ENCODE assay signal across 17 cellular contexts in the genomic region with DNA sequence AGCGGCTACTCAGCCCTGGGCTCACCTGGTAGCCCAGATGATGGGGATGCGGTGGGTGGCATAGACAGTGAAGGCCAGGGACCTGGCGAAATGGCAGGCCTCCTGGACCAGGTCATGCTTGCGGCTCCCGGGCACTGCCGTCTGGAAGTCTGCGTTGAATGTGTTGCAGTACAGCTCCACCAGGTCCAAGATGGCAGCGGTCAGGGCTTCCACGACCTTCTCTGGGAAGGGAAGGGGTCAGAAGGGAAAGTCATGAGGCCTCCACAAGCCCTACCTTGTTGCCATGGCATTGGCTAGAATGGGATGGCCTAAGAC. TPM values are rescaled to one million over a fixed set of nuclear protein-coding genes. Genes with fewer than 3 reads are reported as not detected.
A peak's percentile ranks its signal among the peaks of the same experiment; 100 is the strongest.
DNase-seq lines count a peak whose midpoint lies in the region; ATAC-seq and TF ChIP-seq lines count a peak whose summit lies in the region.
"Had no signal": no experiment of that assay in that cellular context is flagged by ENCODE, and none has a peak within 500 bp of the region (broad histone marks: within the 10 kb centered on the region; RNA-seq: fewer than 3 reads in every experiment).

No MANE protein-coding gene starts in this region.

- no peak for TF ChIP-seq CTCF in brain (conservative IDR thresholded peaks at IDR 0.05)

- H3K36me3 ChIP-seq in HUES48 (ENCODE audit: control insufficient read depth, insufficient read depth, low read length), result peaks cover 22% of the 10 kb centered on the region; the same call in 1 of the 2 replicates
- peaks cover 13% of the 10 kb centered on the region for H3K36me3 ChIP-seq in iPS-18a (ENCODE audit: control insufficient read depth, low read depth, low read length)
- H3K36me3 ChIP-seq in H7 (replicated peaks; ENCODE audit: control insufficient read depth, insufficient read depth, low read length), result peaks cover 6% of the 10 kb centered on the region

- H3K4me1 Mint-ChIP-seq in brain, result peaks cover 63% of the 10 kb centered on the region
- peaks cover 17% of the 10 kb centered on the region for H3K4me1 Mint-ChIP-seq in activated T-helper 2 cell treated with anti-CD3 and anti-CD28 coated beads, Interferon-gamma antibody, Interleukin-2, Interleukin-4, amounts not matched to agents 10 μg/mL and 5 μg/mL and 100 μg/mL, durations not matched to agents 14 hours and 24 hours and 36 hours (ENCODE audit: low read depth)

- peak overlapping the region; percentile 75 for H3K27ac ChIP-seq in HUES48 (ENCODE audit: low read depth, low read length)
- no peak overlapping the region for H3K27ac ChIP-seq in iPS-18a (ENCODE audit: low read length)

- DNase-seq in posterior vena cava (ENCODE audit: low spot score), result peak; percentile 32
- DNase-seq in activated T-helper 2 cell treated with anti-CD3 and anti-CD28 coated beads, Interferon-gamma antibody, Interleukin-2, Interleukin-4, amounts not matched to agents 10 μg/mL and 5 μg/mL and 100 μg/mL, durations not matched to agents 14 hours and 24 hours and 36 hours (ENCODE audit: low spot score), result no peak
- no peak for DNase-seq in H7
- DNase-seq in activated T-cell treated with anti-CD3 and anti-CD28 coated beads for 4 hours, result no peak
- DNase-seq: Caco-2, GOT3, Karpas-422, MM.1S, NCI-H1105, NCI-H187, NCI-H748 treated with DMSO at 0.1 percent for 48 hours had no signal

- no peaks in the 10 kb centered on the region for H3K9me3 ChIP-seq in HUES48 (ENCODE audit: control insufficient read depth, insufficient read depth, low read length)
- H3K9me3 ChIP-seq in iPS-18a (ENCODE audit: control insufficient read depth, low read depth, low read length), result no peaks in the 10 kb centered on the region
- H3K9me3 ChIP-seq: Caco-2 had no signal

- H3K4me3 Mint-ChIP-seq in brain, result no peak overlapping the region
- H3K4me3 Mint-ChIP-seq in activated T-helper 2 cell treated with anti-CD3 and anti-CD28 coated beads, Interferon-gamma antibody, Interleukin-2, Interleukin-4, amounts not matched to agents 10 μg/mL and 5 μg/mL and 100 μg/mL, durations not matched to agents 14 hours and 24 hours and 36 hours (ENCODE audit: low read depth), result no peak overlapping the region

- intact Hi-C loops in posterior vena cava (cut with DNase I), result loop anchor here in 1 of 2 donors (10.0 kb wide), 1 partner anchor 309 kb away; no protein-coding TSS in a partner anchor
- intact Hi-C loops in activated T-helper 2 cell treated with anti-CD3 and anti-CD28 coated beads, Interferon-gamma antibody, Interleukin-2, Interleukin-4, amounts not matched to agents 10 μg/mL and 5 μg/mL and 100 μg/mL, durations not matched to agents 14 hours and 24 hours and 36 hours (cut with micrococcal nuclease), result no loop called here

- H3K27ac Mint-ChIP-seq in brain, result peak overlapping the region in 4 of 5 experiments; percentile 46 to 98 (median 96)
- H3K27ac Mint-ChIP-seq in activated T-helper 2 cell treated with anti-CD3 and anti-CD28 coated beads, Interferon-gamma antibody, Interleukin-2, Interleukin-4, amounts not matched to agents 10 μg/mL and 5 μg/mL and 100 μg/mL, durations not matched to agents 14 hours and 24 hours and 36 hours, result no peak overlapping the region

- no peaks in the 10 kb centered on the region for H3K9me3 Mint-ChIP-seq in brain
- H3K9me3 Mint-ChIP-seq in activated T-helper 2 cell treated with anti-CD3 and anti-CD28 coated beads, Interferon-gamma antibody, Interleukin-2, Interleukin-4, amounts not matched to agents 10 μg/mL and 5 μg/mL and 100 μg/mL, durations not matched to agents 14 hours and 24 hours and 36 hours, result no peaks in the 10 kb centered on the region

- H3K27me3 ChIP-seq in HUES48 (ENCODE audit: control insufficient read depth, insufficient read depth, low read length) (no peaks in the 10 kb centered on the region), iPS-18a (ENCODE audit: control insufficient read depth, insufficient read depth, low read length) (no peaks in the 10 kb centered on the region), H7 (ENCODE audit: control insufficient read depth, insufficient read depth, low read length) (no peaks in the 10 kb centered on the region)

- H3K9ac ChIP-seq in HUES48 (ENCODE audit: low read depth, low read length) (no peak overlapping the region), iPS-18a (ENCODE audit: low read length) (peak overlapping the region; percentile 48)

- H3K27me3 Mint-ChIP-seq in brain, result no peaks in the 10 kb centered on the region
- H3K27me3 Mint-ChIP-seq in activated T-helper 2 cell treated with anti-CD3 and anti-CD28 coated beads, Interferon-gamma antibody, Interleukin-2, Interleukin-4, amounts not matched to agents 10 μg/mL and 5 μg/mL and 100 μg/mL, durations not matched to agents 14 hours and 24 hours and 36 hours (ENCODE audit: low read depth), result no peaks in the 10 kb centered on the region

- peaks cover 37% of the 10 kb centered on the region for H3K4me1 ChIP-seq in HUES48 (ENCODE audit: control insufficient read depth, insufficient read depth, low read length)
- H3K4me1 ChIP-seq in iPS-18a (ENCODE audit: control insufficient read depth, low read depth, low read length), result peaks cover 36% of the 10 kb centered on the region

- peaks cover 67% of the 10 kb centered on the region for H3K36me3 Mint-ChIP-seq in brain
- H3K36me3 Mint-ChIP-seq in activated T-helper 2 cell treated with anti-CD3 and anti-CD28 coated beads, Interferon-gamma antibody, Interleukin-2, Interleukin-4, amounts not matched to agents 10 μg/mL and 5 μg/mL and 100 μg/mL, durations not matched to agents 14 hours and 24 hours and 36 hours (ENCODE audit: low read depth), result peaks cover 28% of the 10 kb centered on the region

- H3K4me3 ChIP-seq in HUES48 (ENCODE audit: low read depth, low read length) (no peak overlapping the region), iPS-18a (ENCODE audit: low read length) (peak overlapping the region; percentile 2), H7 (ENCODE audit: insufficient read depth, low read depth, low read length) (no peak overlapping the region)
- H3K4me3 ChIP-seq: GM12878 had no signal

- no peak for ATAC-seq in GM19351 (IDR thresholded peaks at IDR 0.05; ENCODE audit: unreplicated experiment)
- ATAC-seq: GM12878, Right ventricle myocardium inferior had no signal

RNA-seq across cellular contexts. Expression of a gene that starts 38.8 kb away (rescaled TPM):
- polyA plus RNA-seq in brain (ENCODE audit: insufficient read depth, low read depth, low replicate concordance), result 15.6 TPM
- 10 to 100 TPM; 33.7 to 36.9 TPM for total RNA-seq in posterior vena cava
- 16.9 and 18.5 TPM in 2 replicates for total RNA-seq in activated T-helper 2 cell treated with anti-CD3 and anti-CD28 coated beads, Interferon-gamma antibody, Interleukin-2, Interleukin-4, amounts not matched to agents 10 μg/mL and 5 μg/mL and 100 μg/mL, durations not matched to agents 14 hours and 24 hours and 36 hours
- total RNA-seq in H7 (2014; rRNA removed; shearing (Covaris generic)), result 14.7 and 18.1 TPM in 2 replicates

RNA-seq across cellular contexts. Expression of a gene that starts 44.2 kb away (rescaled TPM):
- polyA plus RNA-seq in brain (ENCODE audit: insufficient read depth, low read depth, low replicate concordance), result 11.4 TPM
- total RNA-seq in posterior vena cava, result 10 to 100 TPM; 33.2 to 45.7 TPM
- total RNA-seq in activated T-helper 2 cell treated with anti-CD3 and anti-CD28 coated beads, Interferon-gamma antibody, Interleukin-2, Interleukin-4, amounts not matched to agents 10 μg/mL and 5 μg/mL and 100 μg/mL, durations not matched to agents 14 hours and 24 hours and 36 hours, result 63.4 and 64.3 TPM in 2 replicates
- total RNA-seq in H7 (2014; rRNA removed; shearing (Covaris generic)), result 37.1 and 40.6 TPM in 2 replicates
